In the genomic region with DNA sequence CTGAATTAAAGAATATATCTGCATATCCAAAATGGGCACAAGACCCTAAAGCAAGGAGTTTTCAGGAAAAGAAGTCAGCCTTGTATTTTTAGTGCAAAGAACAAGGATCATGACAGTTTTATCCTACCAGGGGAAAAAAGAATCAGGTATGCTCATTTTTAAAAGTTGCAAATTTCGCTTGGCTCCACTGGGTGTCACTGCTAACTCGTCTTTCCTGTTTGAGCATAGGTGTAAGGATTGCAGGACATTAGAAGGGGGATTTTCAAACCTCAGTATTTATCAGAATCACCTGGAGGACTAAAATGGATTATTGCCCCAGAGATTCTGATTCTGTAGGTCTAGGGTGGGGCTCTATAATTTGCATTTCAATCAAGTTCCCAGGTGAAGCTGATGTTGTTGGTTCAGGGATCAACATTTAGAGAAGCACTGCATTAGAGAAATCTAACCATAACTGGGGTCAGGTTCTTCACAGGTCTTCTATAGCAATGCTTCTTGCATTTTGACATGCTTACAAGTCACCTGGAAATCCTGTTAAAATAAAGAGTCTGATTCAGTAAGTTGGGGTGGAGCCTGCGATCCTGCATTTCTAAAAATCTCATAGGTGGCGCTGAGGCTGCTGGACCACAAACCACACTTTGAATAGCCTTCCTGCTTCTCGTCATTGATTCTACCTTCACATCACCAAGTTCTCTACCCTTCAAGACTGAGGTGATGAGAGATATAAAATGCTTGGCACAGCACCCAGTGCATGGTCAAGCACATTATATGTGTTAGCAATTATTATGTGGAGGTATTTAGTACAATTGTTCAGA, we compare ENCODE assay signal across 8 cellular contexts. TPM values are rescaled to one million over a fixed set of nuclear protein-coding genes. Genes with fewer than 3 reads are reported as not detected.
DNase-seq lines count a peak whose midpoint lies in the region; ATAC-seq and TF ChIP-seq lines count a peak whose summit lies in the region.

No MANE protein-coding gene starts in this region.

- TF ChIP-seq POLR2A in sigmoid colon (IDR thresholded peaks at IDR 0.05): no peak

- DNase-seq in NCI-H524 (lab: John Stamatoyannopoulos, UW) (peak; percentile 26 to 31), NCI-H524 treated with DMSO at 0.1 percent for 48 hours (lab: John Stamatoyannopoulos, UW) (no peak), NCI-H526 treated with DMSO at 0.1 percent for 48 hours (lab: John Stamatoyannopoulos, UW) (peak; percentile 66), dermis blood vessel endothelial cell (peak; percentile 27), psoas muscle (no peak), sigmoid colon (no peak)

- H3K27me3 ChIP-seq in psoas muscle (ENCODE audit: insufficient read depth in 3 of 3, low read length in 2 of 3) (no peaks in the 10 kb centered on the region), sigmoid colon (no peaks in the 10 kb centered on the region)

- H3K4me1 ChIP-seq in psoas muscle: no peaks in the 10 kb centered on the region
- H3K4me1 ChIP-seq in sigmoid colon: peaks cover 0 to 7% (median 0%) of the 10 kb centered on the region in 4 donors

- ATAC-seq in HG02885 (IDR thresholded peaks at IDR 0.05; ENCODE audit: poor library complexity, unreplicated experiment) (peak; percentile 56), psoas muscle (no peak), HG03280 (IDR thresholded peaks at IDR 0.05; ENCODE audit: unreplicated experiment) (no peak)

- TF ChIP-seq EP300 in sigmoid colon (IDR thresholded peaks at IDR 0.05): no peak

- H3K36me3 ChIP-seq in psoas muscle (ENCODE audit: insufficient read depth in 1 of 2, low read depth in 1 of 2): no peaks in the 10 kb centered on the region
- H3K36me3 ChIP-seq in sigmoid colon: no peaks in the 10 kb centered on the region

- no peak overlapping the region for H3K4me3 ChIP-seq in psoas muscle
- H3K4me3 ChIP-seq in sigmoid colon: no peak overlapping the region

- WGBS in psoas muscle, 3 donors: 39 to 44% (median 42%) methylated on average over 5 of the region's 5 CpGs
- WGBS in sigmoid colon, 2 donors: 23 to 37% methylated on average over 5 of the region's 5 CpGs

- TF ChIP-seq CTCF in psoas muscle (IDR thresholded peaks at IDR 0.05) (peak; percentile 46), sigmoid colon (IDR thresholded peaks at IDR 0.05) (peak in 2 of 4 experiments; percentile 33 to 39)

- intact Hi-C loops in psoas muscle (cut with DNase I) (loop anchor here (5.0 kb wide), 1 partner anchor 1711 kb away; no protein-coding TSS in a partner anchor), sigmoid colon (cut with DNase I) (loop anchor here (5.0 to 10.0 kb wide), 2 partner anchors 166 to 1713 kb away; no protein-coding TSS in a partner anchor)

- H3K27ac ChIP-seq in psoas muscle (no peak overlapping the region), sigmoid colon (no peak overlapping the region)

- no peaks in the 10 kb centered on the region for H3K9me3 ChIP-seq in psoas muscle
- no peaks in the 10 kb centered on the region for H3K9me3 ChIP-seq in sigmoid colon

RNA-seq across cellular contexts. Expression of gene NUF2, which starts 39.6 kb away (rescaled TPM):
- total RNA-seq in dermis blood vessel endothelial cell (5.3 and 19.7 TPM in 2 replicates), psoas muscle (under 1 TPM in 3 of 4 donors, not detected in 1; 0.30 to 0.48 (median 0.37) TPM), sigmoid colon (1 to 10 TPM in 1 of 4 donors, under 1 TPM in 1, not detected in 2; 0.36 to 1.9 TPM)
- polyA plus RNA-seq in psoas muscle (under 1 TPM; 0.15 to 0.25 (median 0.18) TPM), sigmoid colon (1 to 10 TPM; 1.8 to 8.4 (median 4.6) TPM)

Comparison
In these comparisons a context has a peak if more than half of its experiments do, and no peak if none do; other contexts are left out.
1. DNase-seq: peak in NCI-H524 (2 of 2), NCI-H526 treated with DMSO at 0.1 percent for 48 hours (single experiment) and dermis blood vessel endothelial cell (single experiment); none in NCI-H524 treated with DMSO at 0.1 percent for 48 hours (single experiment), psoas muscle (0 of 2) and sigmoid colon (single experiment).